Comparison of ENCODE assay signal across 1 cellular context in genomic region chr12:12533238-12533829, GRCh38.
TF ChIP-seq lines count a peak whose summit lies in the region.

No MANE protein-coding gene starts in this region.

TF ChIP-seq in GM23338, 12 proteins besides CTCF, POLR2A, EP300 and RAD21 (continued from another document):
- TF ChIP-seq, protein P1, sequence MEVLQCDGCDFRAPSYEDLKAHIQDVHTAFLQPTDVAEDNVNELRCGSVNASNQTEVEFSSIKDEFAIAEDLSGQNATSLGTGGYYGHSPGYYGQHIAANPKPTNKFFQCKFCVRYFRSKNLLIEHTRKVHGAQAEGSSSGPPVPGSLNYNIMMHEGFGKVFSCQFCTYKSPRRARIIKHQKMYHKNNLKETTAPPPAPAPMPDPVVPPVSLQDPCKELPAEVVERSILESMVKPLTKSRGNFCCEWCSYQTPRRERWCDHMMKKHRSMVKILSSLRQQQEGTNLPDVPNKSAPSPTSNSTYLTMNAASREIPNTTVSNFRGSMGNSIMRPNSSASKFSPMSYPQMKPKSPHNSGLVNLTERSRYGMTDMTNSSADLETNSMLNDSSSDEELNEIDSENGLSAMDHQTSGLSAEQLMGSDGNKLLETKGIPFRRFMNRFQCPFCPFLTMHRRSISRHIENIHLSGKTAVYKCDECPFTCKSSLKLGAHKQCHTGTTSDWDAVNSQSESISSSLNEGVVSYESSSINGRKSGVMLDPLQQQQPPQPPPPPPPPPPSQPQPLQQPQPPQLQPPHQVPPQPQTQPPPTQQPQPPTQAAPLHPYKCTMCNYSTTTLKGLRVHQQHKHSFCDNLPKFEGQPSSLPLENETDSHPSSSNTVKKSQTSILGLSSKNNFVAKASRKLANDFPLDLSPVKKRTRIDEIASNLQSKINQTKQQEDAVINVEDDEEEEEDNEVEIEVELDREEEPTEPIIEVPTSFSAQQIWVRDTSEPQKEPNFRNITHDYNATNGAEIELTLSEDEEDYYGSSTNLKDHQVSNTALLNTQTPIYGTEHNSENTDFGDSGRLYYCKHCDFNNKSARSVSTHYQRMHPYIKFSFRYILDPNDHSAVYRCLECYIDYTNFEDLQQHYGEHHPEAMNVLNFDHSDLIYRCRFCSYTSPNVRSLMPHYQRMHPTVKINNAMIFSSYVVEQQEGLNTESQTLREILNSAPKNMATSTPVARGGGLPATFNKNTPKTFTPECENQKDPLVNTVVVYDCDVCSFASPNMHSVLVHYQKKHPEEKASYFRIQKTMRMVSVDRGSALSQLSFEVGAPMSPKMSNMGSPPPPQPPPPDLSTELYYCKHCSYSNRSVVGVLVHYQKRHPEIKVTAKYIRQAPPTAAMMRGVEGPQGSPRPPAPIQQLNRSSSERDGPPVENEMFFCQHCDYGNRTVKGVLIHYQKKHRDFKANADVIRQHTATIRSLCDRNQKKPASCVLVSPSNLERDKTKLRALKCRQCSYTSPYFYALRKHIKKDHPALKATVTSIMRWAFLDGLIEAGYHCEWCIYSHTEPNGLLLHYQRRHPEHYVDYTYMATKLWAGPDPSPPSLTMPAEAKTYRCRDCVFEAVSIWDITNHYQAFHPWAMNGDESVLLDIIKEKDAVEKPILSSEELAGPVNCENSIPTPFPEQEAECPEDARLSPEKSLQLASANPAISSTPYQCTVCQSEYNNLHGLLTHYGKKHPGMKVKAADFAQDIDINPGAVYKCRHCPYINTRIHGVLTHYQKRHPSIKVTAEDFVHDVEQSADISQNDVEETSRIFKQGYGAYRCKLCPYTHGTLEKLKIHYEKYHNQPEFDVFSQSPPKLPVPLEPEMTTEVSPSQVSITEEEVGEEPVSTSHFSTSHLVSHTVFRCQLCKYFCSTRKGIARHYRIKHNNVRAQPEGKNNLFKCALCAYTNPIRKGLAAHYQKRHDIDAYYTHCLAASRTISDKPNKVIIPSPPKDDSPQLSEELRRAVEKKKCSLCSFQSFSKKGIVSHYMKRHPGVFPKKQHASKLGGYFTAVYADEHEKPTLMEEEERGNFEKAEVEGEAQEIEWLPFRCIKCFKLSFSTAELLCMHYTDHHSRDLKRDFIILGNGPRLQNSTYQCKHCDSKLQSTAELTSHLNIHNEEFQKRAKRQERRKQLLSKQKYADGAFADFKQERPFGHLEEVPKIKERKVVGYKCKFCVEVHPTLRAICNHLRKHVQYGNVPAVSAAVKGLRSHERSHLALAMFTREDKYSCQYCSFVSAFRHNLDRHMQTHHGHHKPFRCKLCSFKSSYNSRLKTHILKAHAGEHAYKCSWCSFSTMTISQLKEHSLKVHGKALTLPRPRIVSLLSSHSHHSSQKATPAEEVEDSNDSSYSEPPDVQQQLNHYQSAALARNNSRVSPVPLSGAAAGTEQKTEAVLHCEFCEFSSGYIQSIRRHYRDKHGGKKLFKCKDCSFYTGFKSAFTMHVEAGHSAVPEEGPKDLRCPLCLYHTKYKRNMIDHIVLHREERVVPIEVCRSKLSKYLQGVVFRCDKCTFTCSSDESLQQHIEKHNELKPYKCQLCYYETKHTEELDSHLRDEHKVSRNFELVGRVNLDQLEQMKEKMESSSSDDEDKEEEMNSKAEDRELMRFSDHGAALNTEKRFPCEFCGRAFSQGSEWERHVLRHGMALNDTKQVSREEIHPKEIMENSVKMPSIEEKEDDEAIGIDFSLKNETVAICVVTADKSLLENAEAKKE (CRISPR knock-in tag; IDR thresholded peaks at IDR 0.05) = no peak
TF ChIP-seq in GM23338: peak in this region for 0.
